ENCODE assay signal across 8 cellular contexts in the genomic region with DNA sequence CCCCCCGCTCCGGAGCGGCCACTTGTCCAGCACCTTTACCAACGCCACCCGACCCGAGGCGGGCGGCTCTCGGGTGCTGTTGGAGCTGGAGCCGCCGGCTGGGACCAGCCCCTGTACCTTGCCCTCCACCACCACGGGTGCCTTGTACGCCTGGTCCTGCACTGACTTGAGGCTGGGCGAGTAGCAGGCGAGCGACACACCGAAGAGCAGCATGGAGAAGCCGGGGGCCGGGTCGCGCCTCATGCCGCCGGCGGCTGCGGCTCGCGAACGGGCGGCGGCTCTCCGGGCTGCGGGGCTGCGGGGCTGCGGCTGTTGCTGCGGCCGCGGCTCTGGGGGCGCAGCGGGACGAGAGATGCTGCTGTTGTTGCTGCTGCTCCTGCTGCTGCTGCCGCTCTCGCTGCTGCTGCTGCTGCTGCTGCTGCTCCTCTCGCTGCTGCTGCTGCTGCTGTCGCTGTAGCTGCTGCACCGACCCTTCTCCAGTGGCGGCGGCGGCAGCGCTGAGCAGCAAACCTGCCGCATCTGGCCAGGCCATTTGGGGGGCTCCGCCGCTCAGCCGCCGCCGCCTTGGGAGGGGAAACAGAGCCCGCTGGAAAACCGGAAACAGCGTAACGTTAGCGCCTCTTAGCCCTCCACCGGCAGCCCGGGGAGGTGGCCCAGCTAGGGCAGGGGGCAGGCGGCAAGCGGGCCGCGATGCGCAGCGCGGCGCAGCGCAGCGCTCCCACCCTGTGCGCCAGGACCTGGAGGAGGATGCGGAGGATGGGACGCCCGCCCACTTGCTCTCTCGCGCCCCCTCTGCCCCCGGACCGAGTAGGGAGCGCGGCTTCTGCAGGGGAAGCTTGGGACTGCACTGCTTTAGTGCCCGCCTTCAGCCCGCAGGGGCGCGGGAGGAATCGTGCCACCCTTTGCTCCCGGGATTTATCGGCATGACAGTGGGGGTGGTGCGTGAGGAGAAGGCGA. TPM values are rescaled to one million over a fixed set of nuclear protein-coding genes. Genes with fewer than 3 reads are reported as not detected.
DNase-seq lines count a peak whose midpoint lies in the region; ATAC-seq and TF ChIP-seq lines count a peak whose summit lies in the region.

A gene (minus strand): TSS at position 749 of the 957 bp plus-strand sequence.

- no peaks in the 10 kb centered on the region for H3K79me1 ChIP-seq in trophoblast cell (ENCODE audit: low read length)

- H3K36me3 ChIP-seq in SK-N-SH (replicated peaks in 1 of 2; ENCODE audit: control insufficient read depth in 1 of 2, insufficient read depth in 2 of 2, low read length in 1 of 2) (no peaks in the 10 kb centered on the region), heart left ventricle (no peaks in the 10 kb centered on the region), trophoblast cell (ENCODE audit: control insufficient read depth in 1 of 2, insufficient read depth in 2 of 2, low read length in 2 of 2) (no peaks in the 10 kb centered on the region)

- no peak within 1 kb of the TSS for H3K27ac Mint-ChIP-seq in activated naive CD8-positive, alpha-beta T cell treated with anti-CD3 and anti-CD28 coated beads, Interleukin-2, amount 50 U/mL, for 24 hours

- no peak within 1 kb of the TSS for H2BK12ac ChIP-seq in trophoblast cell (ENCODE audit: low read length)

- no peak within 1 kb of the TSS for H4K91ac ChIP-seq in trophoblast cell (ENCODE audit: low read depth, low read length)

- H3K27me3 ChIP-seq in SK-N-SH (ENCODE audit: insufficient read depth) (0 out of 2 replicates have a peak, but pooled peaks cover 4% of the 10 kb centered on the region), heart left ventricle (peaks cover 0 to 47% (median 0%) of the 10 kb centered on the region in 9 donors), trophoblast cell (ENCODE audit: insufficient read depth, low read length) (peaks cover 46% of the 10 kb centered on the region)

- H4K8ac ChIP-seq in trophoblast cell (ENCODE audit: low read depth, low read length), result no peak within 1 kb of the TSS

- DNase-seq in COR-L47 (lab: John Stamatoyannopoulos, UW) (peak; percentile 72), GM20000 (ENCODE audit: low spot score) (peak; percentile 82), HT1080 (ENCODE audit: low read depth) (peak; percentile 91), SK-N-SH (peak; percentile 94), heart left ventricle (peak; percentile 74 to 88 (median 77)), trophoblast cell (peak in 1 of 2 donors; percentile 23), OCI-M2 (lab: John Stamatoyannopoulos, UW; ENCODE audit: unreplicated experiment) (no peak)
- peak; percentile 28 for DNase-seq in activated naive CD8-positive, alpha-beta T cell treated with anti-CD3 and anti-CD28 coated beads, Interleukin-2, amount 50 U/mL, for 24 hours

- no peak within 1 kb of the TSS for H4K12ac ChIP-seq in trophoblast cell (ENCODE audit: low read depth, low read length)

- H3K4me3 Mint-ChIP-seq in activated naive CD8-positive, alpha-beta T cell treated with anti-CD3 and anti-CD28 coated beads, Interleukin-2, amount 50 U/mL, for 24 hours, result peak within 1 kb of the TSS; percentile 72

- H4K20me1 ChIP-seq in SK-N-SH (ENCODE audit: insufficient read depth), result no peaks in the 10 kb centered on the region

- H3K27ac ChIP-seq in SK-N-SH (ENCODE audit: low read depth in 2 of 2, low read length in 1 of 2) (peak within 1 kb of the TSS; percentile 67 to 93; a peak in 3 of 4 replicates), heart left ventricle (peak within 1 kb of the TSS; percentile 43 to 93 (median 82)), trophoblast cell (ENCODE audit: low read depth, low read length) (no peak within 1 kb of the TSS)

- CTCF ChIA-PET in SK-N-SH (lab: Yijun Ruan, JAX), result interaction anchor here (0.6 to 2.7 kb wide), 47 partner anchors 12 to 411 kb away, joined by 3 to 27 read pairs (median 4); a partner anchor contains a TSS

- H2AK5ac ChIP-seq in trophoblast cell (ENCODE audit: low read length), result no peak within 1 kb of the TSS

- H3K79me2 ChIP-seq in SK-N-SH (ENCODE audit: insufficient read depth) (peaks cover 5% of the 10 kb centered on the region; the same call in 1 of the 2 replicates), trophoblast cell (ENCODE audit: control insufficient read depth, insufficient read depth, low read length, poor library complexity) (no peaks in the 10 kb centered on the region)

- no peak within 1 kb of the TSS for H2BK120ac ChIP-seq in trophoblast cell (ENCODE audit: insufficient read depth, low read length, poor library complexity)

- no peak within 1 kb of the TSS for H3K18ac ChIP-seq in trophoblast cell (ENCODE audit: low read length)

- H3K9me2 ChIP-seq in SK-N-SH, result no peaks in the 10 kb centered on the region

- H3K4me2 ChIP-seq in SK-N-SH, result peak within 1 kb of the TSS; percentile 96
- H3K4me2 ChIP-seq in trophoblast cell (ENCODE audit: low read length), result peak within 1 kb of the TSS; percentile 94

- no peaks in the 10 kb centered on the region for H3K9me3 Mint-ChIP-seq in activated naive CD8-positive, alpha-beta T cell treated with anti-CD3 and anti-CD28 coated beads, Interleukin-2, amount 50 U/mL, for 24 hours

- H3K4ac ChIP-seq in trophoblast cell (ENCODE audit: low read depth, low read length), result no peak within 1 kb of the TSS

- H2AFZ ChIP-seq in SK-N-SH (ENCODE audit: low read depth) (peak within 1 kb of the TSS; percentile 95), trophoblast cell (ENCODE audit: insufficient read depth, low read length, poor library complexity) (no peak within 1 kb of the TSS)

- WGBS in SK-N-SH (ENCODE audit: low lambda C conversion rate), result 2% methylated on average over 17 of the region's 91 CpGs
- WGBS in heart left ventricle, 4 donors, result 0 to 1% (median 1%) methylated on average over 23 to 91 of the region's 91 CpGs
- WGBS in trophoblast cell (ENCODE audit: extremely low coverage, insufficient coverage, insufficient read length), result no CpG with 5 or more reads among the region's 91 CpGs

- H3K9ac ChIP-seq in SK-N-SH, result peak within 1 kb of the TSS; percentile 45; the same call in 1 of the 2 replicates
- no peak within 1 kb of the TSS for H3K9ac ChIP-seq in trophoblast cell (ENCODE audit: low read length)

- H3F3A ChIP-seq in SK-N-SH (replicated peaks; ENCODE audit: insufficient read depth), result peaks cover 14% of the 10 kb centered on the region

- intact Hi-C loops in heart left ventricle (cut with DNase I), result loop anchor here in 6 of 10 donors (5.0 to 10.0 kb wide), 7 partner anchors 41 to 256 kb away; no protein-coding TSS in a partner anchor

- TF ChIP-seq POLR2A in heart left ventricle (IDR thresholded peaks at IDR 0.05), result peak in 1 of 2 donors; percentile 41

- H3K27me3 Mint-ChIP-seq in activated naive CD8-positive, alpha-beta T cell treated with anti-CD3 and anti-CD28 coated beads, Interleukin-2, amount 50 U/mL, for 24 hours, result peaks cover 65% of the 10 kb centered on the region

- TF ChIP-seq CTCF in GM20000 (IDR thresholded peaks at IDR 0.05; ENCODE audit: extremely low read depth, missing control alignments) (peak; percentile 50), SK-N-SH (IDR thresholded peaks at IDR 0.05) (peak; percentile 62), heart left ventricle (IDR thresholded peaks at IDR 0.05) (peak; percentile 35 to 69 (median 58))

- H2BK5ac ChIP-seq in trophoblast cell (ENCODE audit: low read depth, low read length, poor library complexity), result no peak within 1 kb of the TSS

- TF ChIP-seq EP300 in SK-N-SH (IDR thresholded peaks at IDR 0.05; ENCODE audit: borderline replicate concordance in 1 of 2, low read depth in 1 of 2, low read length in 1 of 2), result no peak

- H3K23ac ChIP-seq in trophoblast cell (ENCODE audit: low read length), result no peak within 1 kb of the TSS

- H3K4me1 Mint-ChIP-seq in activated naive CD8-positive, alpha-beta T cell treated with anti-CD3 and anti-CD28 coated beads, Interleukin-2, amount 50 U/mL, for 24 hours, result peaks cover 20% of the 10 kb centered on the region

- H3K4me3 ChIP-seq in SK-N-SH (ENCODE audit: low read depth in 2 of 2, low read length in 1 of 2) (peak within 1 kb of the TSS; percentile 88 to 92), heart left ventricle (peak within 1 kb of the TSS; percentile 57 to 89 (median 72)), trophoblast cell (ENCODE audit: low read depth, low read length) (peak within 1 kb of the TSS; percentile 67)

- ATAC-seq in activated naive CD8-positive, alpha-beta T cell treated with anti-CD3 and anti-CD28 coated beads, Interleukin-2, amount 50 U/mL, for 24 hours, result peak; percentile 63
- peak; percentile 80 to 92 (median 86) for ATAC-seq in heart left ventricle

- H3K14ac ChIP-seq in trophoblast cell (ENCODE audit: low read length), result no peak within 1 kb of the TSS

- H3K36me3 Mint-ChIP-seq in activated naive CD8-positive, alpha-beta T cell treated with anti-CD3 and anti-CD28 coated beads, Interleukin-2, amount 50 U/mL, for 24 hours (ENCODE audit: low read depth), result peaks cover 2% of the 10 kb centered on the region

- H3K4me1 ChIP-seq in SK-N-SH (ENCODE audit: control insufficient read depth in 1 of 2, insufficient read depth in 2 of 2, low read depth in 1 of 2, low read length in 1 of 2) (peaks cover 0 to 32% of the 10 kb centered on the region in 2 experiments; a peak in 2 of 4 replicates), heart left ventricle (peaks cover 0 to 48% (median 28%) of the 10 kb centered on the region in 12 donors), trophoblast cell (ENCODE audit: control insufficient read depth in 1 of 2, insufficient read depth in 2 of 2, low read length in 2 of 2) (peaks cover 8 to 11% of the 10 kb centered on the region in 2 experiments)

- POLR2A ChIA-PET in SK-N-SH (lab: Yijun Ruan, JAX), result interaction anchor here (0.6 kb wide), 1 partner anchor 255 kb away, joined by 3 read pairs; no protein-coding TSS in a partner anchor

- no peak for TF ChIP-seq RAD21 in SK-N-SH (IDR thresholded peaks at IDR 0.05; ENCODE audit: low read length)

- H3K9me3 ChIP-seq in SK-N-SH, result no peaks in the 10 kb centered on the region
- H3K9me3 ChIP-seq in heart left ventricle, result no peaks in the 10 kb centered on the region
- peaks cover 7% of the 10 kb centered on the region for H3K9me3 ChIP-seq in trophoblast cell (ENCODE audit: insufficient read depth, low read depth, low read length)

TF ChIP-seq in SK-N-SH, 30 proteins besides CTCF, POLR2A, EP300 and RAD21 (continues in another document):
- TF ChIP-seq, protein P1, sequence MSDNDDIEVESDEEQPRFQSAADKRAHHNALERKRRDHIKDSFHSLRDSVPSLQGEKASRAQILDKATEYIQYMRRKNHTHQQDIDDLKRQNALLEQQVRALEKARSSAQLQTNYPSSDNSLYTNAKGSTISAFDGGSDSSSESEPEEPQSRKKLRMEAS (IDR thresholded peaks at IDR 0.05; ENCODE audit: low read depth), result peak; percentile 65
- no peak for TF ChIP-seq FOSL2 (IDR thresholded peaks at IDR 0.05; ENCODE audit: borderline replicate concordance, low read depth)
- TF ChIP-seq FOXJ3 (CRISPR knock-in tag; IDR thresholded peaks at IDR 0.05), result no peak

RNA-seq across cellular contexts. Expression of the gene that starts here (rescaled TPM):
- total RNA-seq in HT1080 (2014; rRNA removed; shearing (Covaris generic)), result 9.2 and 10.4 TPM in 2 replicates
- polyA plus RNA-seq in HT1080 (2015; cell fraction: cytosol; rRNA removed), result 1.7 TPM in 2 replicates
- polyA plus RNA-seq in HT1080 (2015; cell fraction: nucleus; rRNA removed), result 0.95 and 2.5 TPM in 2 replicates
- polyA plus RNA-seq in SK-N-SH (2012; rRNA removed) (3.5 and 3.7 TPM in 2 replicates), heart left ventricle (1 to 10 TPM in 1 of 2 donors, under 1 TPM in 1; 0.72 to 3.8 TPM)
- polyA plus RNA-seq in SK-N-SH (2012; cell fraction: cytosol; rRNA removed), result 2.2 and 3.1 TPM in 2 replicates
- polyA plus RNA-seq in SK-N-SH (2012; cell fraction: nucleus; rRNA removed), result 3.2 and 3.9 TPM in 2 replicates
- 1 to 10 TPM; 1.9 to 4.8 (median 3.4) TPM for total RNA-seq in heart left ventricle
- 0.03 TPM in 1 of 2 replicates, not detected in the other for polyA plus RNA-seq in trophoblast cell (2013)
